26 cellular contexts compared by ENCODE assay signal in genomic region chr16:67454852-67455251, GRCh38. TPM values are rescaled to one million over a fixed set of nuclear protein-coding genes. Genes with fewer than 3 reads are reported as not detected.
DNase-seq lines count a peak whose midpoint lies in the region; ATAC-seq and TF ChIP-seq lines count a peak whose summit lies in the region.
"Had no signal": no experiment of that assay in that cellular context is flagged by ENCODE, and none has a peak within 500 bp of the region (broad histone marks: within the 10 kb centered on the region; RNA-seq: fewer than 3 reads in every experiment).

No MANE protein-coding gene starts in this region.

- H3K27me3 ChIP-seq in BLaER1 (no peaks in the 10 kb centered on the region), H7 (ENCODE audit: control insufficient read depth, insufficient read depth, low read length) (no peaks in the 10 kb centered on the region)
- H3K27me3 ChIP-seq: MG63, SJCRH30 had no signal

- H3K4me1 ChIP-seq in BLaER1, result peaks cover 42% of the 10 kb centered on the region
- H3K4me1 ChIP-seq: SJCRH30 had no signal

- H3K27ac ChIP-seq in BLaER1, result peak overlapping the region; percentile 13; the same call in 1 of the 2 replicates
- H3K27ac ChIP-seq: SJCRH30 had no signal

- H3K27me3 Mint-ChIP-seq in chondrocyte (ENCODE audit: low read depth) (no peaks in the 10 kb centered on the region), nephron (ENCODE audit: low read depth) (peaks cover 4% of the 10 kb centered on the region)
- H3K27me3 Mint-ChIP-seq: CD8-positive, alpha-beta memory T cell had no signal

- no peak for TF ChIP-seq CTCF in chondrocyte (IDR thresholded peaks at IDR 0.05)
- TF ChIP-seq CTCF in nephron (IDR thresholded peaks at IDR 0.05; ENCODE audit: unreplicated experiment in 3 of 3), result no peak

- no peak overlapping the region for H3K9ac ChIP-seq in BLaER1

- H3K9me3 ChIP-seq in BLaER1, result no peaks in the 10 kb centered on the region
- H3K9me3 ChIP-seq: MG63, SJCRH30 had no signal

- H3K9me3 Mint-ChIP-seq in chondrocyte (ENCODE audit: low read depth) (no peaks in the 10 kb centered on the region), nephron (no peaks in the 10 kb centered on the region)
- H3K9me3 Mint-ChIP-seq: CD8-positive, alpha-beta memory T cell had no signal

- H4K20me1 ChIP-seq in BLaER1, result peaks cover 100% of the 10 kb centered on the region

- H3K4me2 ChIP-seq in BLaER1, result peak overlapping the region; percentile 40

- no peak overlapping the region for H3K4me3 ChIP-seq in BLaER1
- no peak overlapping the region for H3K4me3 ChIP-seq in H7 (ENCODE audit: insufficient read depth, low read depth, low read length)
- H3K4me3 ChIP-seq: MG63, SJCRH30 had no signal

- peaks cover 10% of the 10 kb centered on the region for H3K36me3 Mint-ChIP-seq in chondrocyte (ENCODE audit: low read depth)
- peaks cover 8% of the 10 kb centered on the region for H3K36me3 Mint-ChIP-seq in nephron (ENCODE audit: low read depth)

- peak overlapping the region; percentile 41 for H3K27ac Mint-ChIP-seq in chondrocyte (ENCODE audit: unreplicated experiment)
- H3K27ac Mint-ChIP-seq in nephron, result peak overlapping the region; percentile 24 to 59 (median 57)

- no peak for ATAC-seq in HG02642 (IDR thresholded peaks at IDR 0.05; ENCODE audit: poor library complexity, unreplicated experiment)
- no peak for ATAC-seq in GM18870 (IDR thresholded peaks at IDR 0.05; ENCODE audit: unreplicated experiment)
- no peak for ATAC-seq in HG02798 (IDR thresholded peaks at IDR 0.05; ENCODE audit: poor library complexity, unreplicated experiment)
- ATAC-seq: PC-3, SK-N-SH treated with all-trans-retinoic acid at 6 μM for 48 hours had no signal

- DNase-seq in H7, result peak; percentile 30
- DNase-seq in chondrocyte (ENCODE audit: low spot score), result no peak
- DNase-seq: CD8-positive, alpha-beta memory T cell; DMS 273 treated with DMSO at 0.1 percent for 48 hours; DMS79; EL; GDM1; KG1; MG63; NCI-H1105 treated with DMSO at 0.1 percent for 48 hours; NCI-H146; NCI-H1930; NCI-H2107; NCI-H524 treated with DMSO at 0.1 percent for 48 hours; NCI-H82; NK-92 treated with Interleukin-12 subunit alpha and Interleukin-12 subunit beta, amount 100 ng/mL, for 24 hours; PC-3; SJCRH30 had no signal

- H3K4me3 Mint-ChIP-seq in chondrocyte (ENCODE audit: unreplicated experiment) (no peak overlapping the region), nephron (no peak overlapping the region)

- peaks cover 51% of the 10 kb centered on the region for H3K36me3 ChIP-seq in BLaER1
- H3K36me3 ChIP-seq in H7 (replicated peaks; ENCODE audit: control insufficient read depth, insufficient read depth, low read length), result no peaks in the 10 kb centered on the region
- H3K36me3 ChIP-seq: MG63 had no signal

- peaks cover 36% of the 10 kb centered on the region for H3K4me1 Mint-ChIP-seq in chondrocyte (ENCODE audit: low read depth)
- peaks cover 62% of the 10 kb centered on the region for H3K4me1 Mint-ChIP-seq in nephron

RNA-seq across cellular contexts. Expression of gene HSD11B2, which starts 23.9 kb away (rescaled TPM):
- total RNA-seq in H7 (2014; rRNA removed; shearing (Covaris generic)), result 25.1 and 35.1 TPM in 2 replicates
- total RNA-seq in chondrocyte, result 0.20 to 0.77 TPM in 2 of 3 replicates, not detected in the other

RNA-seq across cellular contexts. Expression of gene ATP6V0D1, which starts 26.1 kb away (rescaled TPM):
- 58.4 and 76.9 TPM in 2 replicates for total RNA-seq in H7 (2014; rRNA removed; shearing (Covaris generic))
- 83.8 to 89.8 TPM (median 85.5 TPM) in 3 replicates for total RNA-seq in chondrocyte

RNA-seq across cellular contexts. Expression of gene AGRP, which starts 28.5 kb away (rescaled TPM):
- total RNA-seq in H7 (2014; rRNA removed; shearing (Covaris generic)), result 1.1 TPM in 1 of 2 replicates, not detected in the other
- not detected in 3 replicates for total RNA-seq in chondrocyte
- total RNA-seq: A673; CD8-positive, alpha-beta memory T cell; H1; PC-3; SJCRH30 had no signal

RNA-seq across cellular contexts. Expression of gene ZDHHC1, which starts 38.6 kb away (rescaled TPM):
- 8.0 and 10.3 TPM in 2 replicates for total RNA-seq in H7 (2014; rRNA removed; shearing (Covaris generic))
- total RNA-seq in chondrocyte, result 11.8 to 15.0 TPM (median 12.2 TPM) in 3 replicates
- total RNA-seq: SJCRH30 had no signal

Comparison
In these comparisons a context has a peak if more than half of its experiments do, and no peak if none do; other contexts are left out.
1. RNA of gene HSD11B2, which starts 23.9 kb away (total RNA-seq): 25.1 to 35.1 TPM in H7; 0.20 to 0.77 TPM in chondrocyte; every median in the first group is over 10 times any median in the second.